10 cellular contexts compared by ENCODE assay signal in the genomic region with DNA sequence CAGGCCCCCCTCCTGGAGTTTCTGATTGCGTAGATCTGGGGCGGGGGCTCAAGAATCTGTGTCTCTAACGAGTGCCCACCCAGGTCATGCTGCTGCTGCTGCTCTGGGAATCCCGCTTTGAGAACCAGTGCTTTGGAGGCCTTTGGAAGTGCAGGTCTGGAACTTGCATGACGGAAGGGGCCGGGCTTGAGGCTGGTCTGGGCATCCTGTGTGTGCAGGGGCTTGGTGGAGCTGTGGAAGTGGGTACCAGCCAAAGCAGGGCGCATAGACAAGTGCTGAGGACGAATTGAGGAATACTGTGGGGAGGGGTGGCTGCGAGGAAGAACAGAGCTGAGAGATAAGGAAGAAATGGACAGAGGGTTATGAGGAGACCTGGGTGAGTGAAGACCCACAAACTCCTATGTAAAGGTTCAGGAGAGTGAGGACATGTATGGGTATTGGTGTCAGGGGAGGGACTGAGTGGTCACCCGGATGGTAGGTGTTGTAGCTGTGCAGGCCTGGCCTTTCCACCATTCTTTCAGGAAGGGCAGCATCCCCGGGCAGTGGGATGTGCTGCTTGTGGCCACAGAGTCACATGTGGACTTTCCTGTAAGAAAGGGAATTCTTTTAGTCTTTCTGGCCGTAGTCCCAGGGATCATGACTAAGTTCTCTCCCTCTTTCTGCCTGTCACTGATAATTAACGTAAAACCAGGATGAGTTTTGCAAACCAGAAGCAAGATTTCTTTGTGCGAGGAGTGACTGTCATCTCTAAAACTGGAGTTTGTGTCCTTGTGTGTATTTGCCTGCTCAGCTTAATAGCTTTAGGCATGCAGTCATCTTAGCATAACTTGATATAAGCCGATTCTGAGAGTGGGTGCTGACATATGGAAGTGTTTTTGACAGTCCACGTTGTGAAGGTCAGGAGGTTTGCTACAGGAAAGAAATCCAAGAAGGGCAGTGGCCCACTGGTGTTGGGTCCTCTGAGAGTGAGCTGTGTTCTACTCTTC. TPM values are rescaled to one million over a fixed set of nuclear protein-coding genes. Genes with fewer than 3 reads are reported as not detected.
DNase-seq lines count a peak whose midpoint lies in the region; ATAC-seq, FAIRE-seq and TF ChIP-seq lines count a peak whose summit lies in the region.
"Had no signal": no experiment of that assay in that cellular context is flagged by ENCODE, and none has a peak within 500 bp of the region (broad histone marks: within the 10 kb centered on the region; RNA-seq: fewer than 3 reads in every experiment).

No MANE protein-coding gene starts in this region.

- peaks cover 11% of the 10 kb centered on the region for H3K36me3 Mint-ChIP-seq in WTC11
- no peaks in the 10 kb centered on the region for H3K36me3 Mint-ChIP-seq in activated CD8-positive, alpha-beta T cell treated with anti-CD3 and anti-CD28 coated beads, Interleukin-2, amount 10 ng/mL, durations not matched to agents 7 days and 5 days (ENCODE audit: low read depth)

- H3K4me1 Mint-ChIP-seq in WTC11, result peaks cover 52% of the 10 kb centered on the region
- no peaks in the 10 kb centered on the region for H3K4me1 Mint-ChIP-seq in activated CD8-positive, alpha-beta T cell treated with anti-CD3 and anti-CD28 coated beads, Interleukin-2, amount 10 ng/mL, durations not matched to agents 7 days and 5 days (ENCODE audit: low read depth)

- ATAC-seq in WTC11, result no peak
- ATAC-seq in activated CD8-positive, alpha-beta T cell treated with anti-CD3 and anti-CD28 coated beads, Interleukin-2, amount 10 ng/mL, durations not matched to agents 7 days and 5 days, result no peak

- no peak for TF ChIP-seq CTCF in D721Med (IDR thresholded peaks at IDR 0.05; ENCODE audit: insufficient read depth, missing control alignments)
- no peak for TF ChIP-seq CTCF in WTC11 (IDR thresholded peaks at IDR 0.05)

- no peaks in the 10 kb centered on the region for H3K27me3 ChIP-seq in HAP-1 (ENCODE audit: low read depth)

- no peaks in the 10 kb centered on the region for H3K9me3 ChIP-seq in HAP-1

- DNase-seq in D721Med (ENCODE audit: insufficient read length, low spot score) (no peak), WTC11 (ENCODE audit: low spot score) (no peak), glomerular visceral epithelial cell (ENCODE audit: extremely low spot score) (peak; percentile 83), pulmonary artery endothelial cell (ENCODE audit: low read depth, low spot score) (peak; percentile 50), HAP-1 (ENCODE audit: low spot score in 2 of 2) (no peak), NCI-H2196 (lab: John Stamatoyannopoulos, UW; ENCODE audit: unreplicated experiment) (no peak)
- DNase-seq in activated CD8-positive, alpha-beta memory T cell treated with anti-CD3 and anti-CD28 coated beads, Interleukin-2, amount 50 U/mL, for 48 hours, result no peak
- no peak for DNase-seq in activated CD8-positive, alpha-beta T cell treated with anti-CD3 and anti-CD28 coated beads, Interleukin-2, amount 10 ng/mL, durations not matched to agents 7 days and 5 days
- DNase-seq: NCI-H510A treated with DMSO at 0.1 percent for 48 hours had no signal

- no peaks in the 10 kb centered on the region for H3K36me3 ChIP-seq in HAP-1 (replicated peaks)

- peak overlapping the region; percentile 94 for H3K27ac Mint-ChIP-seq in WTC11
- H3K27ac Mint-ChIP-seq in activated CD8-positive, alpha-beta T cell treated with anti-CD3 and anti-CD28 coated beads, Interleukin-2, amount 10 ng/mL, durations not matched to agents 7 days and 5 days, result no peak overlapping the region
- H3K27ac Mint-ChIP-seq: dendritic cell treated with granulocyte-macrophage colony-stimulating factor and Interleukin-4, amounts not matched to agents 40 ng/mL and 50 ng/mL, for 4 days had no signal

- CTCF ChIA-PET in WTC11 (lab: Charles Lee), result interaction anchor here (0.6 to 1.5 kb wide), 2 partner anchors 28 to 63 kb away, joined by 3 to 4 read pairs; no protein-coding TSS in a partner anchor
- CTCF ChIA-PET in activated CD8-positive, alpha-beta T cell treated with anti-CD3 and anti-CD28 coated beads, Interleukin-2, amount 10 ng/mL, durations not matched to agents 7 days and 5 days (lab: Charles Lee), result no interaction called here

- POLR2A ChIA-PET in WTC11 (lab: Charles Lee), result interaction anchor here (4.0 kb wide), 1 partner anchor 10 kb away, joined by 15 read pairs; no protein-coding TSS in a partner anchor
- POLR2A ChIA-PET in activated CD8-positive, alpha-beta T cell treated with anti-CD3 and anti-CD28 coated beads, Interleukin-2, amount 10 ng/mL, durations not matched to agents 7 days and 5 days (lab: Charles Lee), result no interaction called here

- no peaks in the 10 kb centered on the region for H3K27me3 Mint-ChIP-seq in WTC11 (ENCODE audit: low read depth)
- H3K27me3 Mint-ChIP-seq in activated CD8-positive, alpha-beta T cell treated with anti-CD3 and anti-CD28 coated beads, Interleukin-2, amount 10 ng/mL, durations not matched to agents 7 days and 5 days (ENCODE audit: low read depth), result no peaks in the 10 kb centered on the region
- H3K27me3 Mint-ChIP-seq: dendritic cell treated with granulocyte-macrophage colony-stimulating factor and Interleukin-4, amounts not matched to agents 40 ng/mL and 50 ng/mL, for 4 days had no signal

- in situ Hi-C loops in HAP-1 (cut with MboI; ENCODE audit: low sequenced_read_pairs), result no loop called here

- no peaks in the 10 kb centered on the region for H3K9me3 Mint-ChIP-seq in WTC11
- H3K9me3 Mint-ChIP-seq in activated CD8-positive, alpha-beta T cell treated with anti-CD3 and anti-CD28 coated beads, Interleukin-2, amount 10 ng/mL, durations not matched to agents 7 days and 5 days (ENCODE audit: insufficient read depth), result no peaks in the 10 kb centered on the region
- H3K9me3 Mint-ChIP-seq: dendritic cell treated with granulocyte-macrophage colony-stimulating factor and Interleukin-4, amounts not matched to agents 40 ng/mL and 50 ng/mL, for 4 days had no signal

- H3K4me3 Mint-ChIP-seq in WTC11, result peak overlapping the region; percentile 0; the same call in 1 of the 2 replicates
- no peak overlapping the region for H3K4me3 Mint-ChIP-seq in activated CD8-positive, alpha-beta T cell treated with anti-CD3 and anti-CD28 coated beads, Interleukin-2, amount 10 ng/mL, durations not matched to agents 7 days and 5 days
- H3K4me3 Mint-ChIP-seq: dendritic cell treated with granulocyte-macrophage colony-stimulating factor and Interleukin-4, amounts not matched to agents 40 ng/mL and 50 ng/mL, for 4 days had no signal

- peak; percentile 32 for FAIRE-seq in D721Med (lab: Jason Lieb, UNC)

- no peak overlapping the region for H3K4me3 ChIP-seq in HAP-1

- H3K4me1 ChIP-seq in HAP-1, result peaks cover 6% of the 10 kb centered on the region

TF ChIP-seq in WTC11, 78 proteins besides CTCF, POLR2A, EP300 and RAD21 (continues in another document):
- TF ChIP-seq JUN (CRISPR knock-in tag; IDR thresholded peaks at IDR 0.05) (no peak), ETV6 (CRISPR knock-in tag; IDR thresholded peaks at IDR 0.05) (no peak), EMX1 (CRISPR knock-in tag; IDR thresholded peaks at IDR 0.05) (no peak), CREM (CRISPR knock-in tag; IDR thresholded peaks at IDR 0.05) (no peak)
- TF ChIP-seq, protein P1, sequence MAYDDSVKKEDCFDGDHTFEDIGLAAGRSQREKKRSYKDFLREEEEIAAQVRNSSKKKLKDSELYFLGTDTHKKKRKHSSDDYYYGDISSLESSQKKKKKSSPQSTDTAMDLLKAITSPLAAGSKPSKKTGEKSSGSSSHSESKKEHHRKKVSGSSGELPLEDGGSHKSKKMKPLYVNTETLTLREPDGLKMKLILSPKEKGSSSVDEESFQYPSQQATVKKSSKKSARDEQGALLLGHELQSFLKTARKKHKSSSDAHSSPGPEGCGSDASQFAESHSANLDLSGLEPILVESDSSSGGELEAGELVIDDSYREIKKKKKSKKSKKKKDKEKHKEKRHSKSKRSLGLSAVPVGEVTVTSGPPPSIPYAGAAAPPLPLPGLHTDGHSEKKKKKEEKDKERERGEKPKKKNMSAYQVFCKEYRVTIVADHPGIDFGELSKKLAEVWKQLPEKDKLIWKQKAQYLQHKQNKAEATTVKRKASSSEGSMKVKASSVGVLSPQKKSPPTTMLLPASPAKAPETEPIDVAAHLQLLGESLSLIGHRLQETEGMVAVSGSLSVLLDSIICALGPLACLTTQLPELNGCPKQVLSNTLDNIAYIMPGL (CRISPR knock-in tag; IDR thresholded peaks at IDR 0.05), result no peak
- TF ChIP-seq, protein P2, sequence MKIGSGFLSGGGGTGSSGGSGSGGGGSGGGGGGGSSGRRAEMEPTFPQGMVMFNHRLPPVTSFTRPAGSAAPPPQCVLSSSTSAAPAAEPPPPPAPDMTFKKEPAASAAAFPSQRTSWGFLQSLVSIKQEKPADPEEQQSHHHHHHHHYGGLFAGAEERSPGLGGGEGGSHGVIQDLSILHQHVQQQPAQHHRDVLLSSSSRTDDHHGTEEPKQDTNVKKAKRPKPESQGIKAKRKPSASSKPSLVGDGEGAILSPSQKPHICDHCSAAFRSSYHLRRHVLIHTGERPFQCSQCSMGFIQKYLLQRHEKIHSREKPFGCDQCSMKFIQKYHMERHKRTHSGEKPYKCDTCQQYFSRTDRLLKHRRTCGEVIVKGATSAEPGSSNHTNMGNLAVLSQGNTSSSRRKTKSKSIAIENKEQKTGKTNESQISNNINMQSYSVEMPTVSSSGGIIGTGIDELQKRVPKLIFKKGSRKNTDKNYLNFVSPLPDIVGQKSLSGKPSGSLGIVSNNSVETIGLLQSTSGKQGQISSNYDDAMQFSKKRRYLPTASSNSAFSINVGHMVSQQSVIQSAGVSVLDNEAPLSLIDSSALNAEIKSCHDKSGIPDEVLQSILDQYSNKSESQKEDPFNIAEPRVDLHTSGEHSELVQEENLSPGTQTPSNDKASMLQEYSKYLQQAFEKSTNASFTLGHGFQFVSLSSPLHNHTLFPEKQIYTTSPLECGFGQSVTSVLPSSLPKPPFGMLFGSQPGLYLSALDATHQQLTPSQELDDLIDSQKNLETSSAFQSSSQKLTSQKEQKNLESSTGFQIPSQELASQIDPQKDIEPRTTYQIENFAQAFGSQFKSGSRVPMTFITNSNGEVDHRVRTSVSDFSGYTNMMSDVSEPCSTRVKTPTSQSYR (CRISPR knock-in tag; IDR thresholded peaks at IDR 0.05), result no peak
- TF ChIP-seq, protein P3, sequence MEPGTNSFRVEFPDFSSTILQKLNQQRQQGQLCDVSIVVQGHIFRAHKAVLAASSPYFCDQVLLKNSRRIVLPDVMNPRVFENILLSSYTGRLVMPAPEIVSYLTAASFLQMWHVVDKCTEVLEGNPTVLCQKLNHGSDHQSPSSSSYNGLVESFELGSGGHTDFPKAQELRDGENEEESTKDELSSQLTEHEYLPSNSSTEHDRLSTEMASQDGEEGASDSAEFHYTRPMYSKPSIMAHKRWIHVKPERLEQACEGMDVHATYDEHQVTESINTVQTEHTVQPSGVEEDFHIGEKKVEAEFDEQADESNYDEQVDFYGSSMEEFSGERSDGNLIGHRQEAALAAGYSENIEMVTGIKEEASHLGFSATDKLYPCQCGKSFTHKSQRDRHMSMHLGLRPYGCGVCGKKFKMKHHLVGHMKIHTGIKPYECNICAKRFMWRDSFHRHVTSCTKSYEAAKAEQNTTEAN (CRISPR knock-in tag; IDR thresholded peaks at IDR 0.05), result no peak

RNA-seq across cellular contexts. Expression of a gene that starts 43.3 kb away (rescaled TPM):
- total RNA-seq in WTC11 (2021), result 155 to 159 TPM (median 156 TPM) in 3 replicates
- 243 and 307 TPM in 2 replicates for total RNA-seq in pulmonary artery endothelial cell
- 1 to 10 TPM; 6.2 to 7.0 TPM for total RNA-seq in activated CD8-positive, alpha-beta T cell treated with anti-CD3 and anti-CD28 coated beads, Interleukin-2, amount 10 ng/mL, durations not matched to agents 7 days and 5 days

Comparison
In these comparisons a context has a peak if more than half of its experiments do, and no peak if none do; other contexts are left out.
1. DNase-seq: peak in glomerular visceral epithelial cell (single experiment) and pulmonary artery endothelial cell (single experiment); none in D721Med (single experiment), WTC11 (single experiment), activated CD8-positive, alpha-beta memory T cell treated with anti-CD3 and anti-CD28 coated beads, Interleukin-2, amount 50 U/mL, for 48 hours (single experiment), HAP-1 (0 of 2), NCI-H2196 (single experiment) and activated CD8-positive, alpha-beta T cell treated with anti-CD3 and anti-CD28 coated beads, Interleukin-2, amount 10 ng/mL, durations not matched to agents 7 days and 5 days (single experiment).
2. RNA of a gene that starts 43.3 kb away (total RNA-seq): 243 to 307 TPM in pulmonary artery endothelial cell and 155 to 159 TPM in WTC11; 6.2 to 7.0 TPM in activated CD8-positive, alpha-beta T cell treated with anti-CD3 and anti-CD28 coated beads, Interleukin-2, amount 10 ng/mL, durations not matched to agents 7 days and 5 days; every median in the first group is over 10 times any median in the second.